In the genomic region with DNA sequence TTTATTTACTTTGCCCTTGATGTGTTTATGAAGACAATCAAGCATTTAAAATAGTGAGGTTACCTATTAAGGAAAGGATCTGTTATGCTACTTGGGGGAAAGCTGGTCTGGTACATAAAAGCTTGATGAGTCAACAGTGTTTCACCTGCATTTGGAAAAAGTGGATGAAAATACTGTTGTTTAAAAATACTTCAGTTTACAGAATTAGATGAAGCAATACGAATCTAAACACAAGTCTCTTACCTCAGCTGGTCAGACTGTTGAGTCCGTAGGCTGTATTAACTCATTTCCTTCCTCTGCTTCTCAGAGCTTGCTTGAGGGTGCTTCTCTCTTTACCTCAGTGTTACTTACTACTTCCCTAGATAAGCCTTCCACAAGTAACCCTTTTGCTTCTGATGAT, we compare ENCODE assay signal across 14 cellular contexts. TPM values are rescaled to one million over a fixed set of nuclear protein-coding genes. Genes with fewer than 3 reads are reported as not detected.
DNase-seq lines count a peak whose midpoint lies in the region; ATAC-seq and TF ChIP-seq lines count a peak whose summit lies in the region.
"Had no signal": no experiment of that assay in that cellular context is flagged by ENCODE, and none has a peak within 500 bp of the region (broad histone marks: within the 10 kb centered on the region; RNA-seq: fewer than 3 reads in every experiment).

No MANE protein-coding gene starts in this region.

- ATAC-seq in WTC11 (no peak), left lung (peak; percentile 87)

- peaks cover 60% of the 10 kb centered on the region for H3K36me3 Mint-ChIP-seq in WTC11

- H3K27me3 ChIP-seq in left lung (no peaks in the 10 kb centered on the region), prostate gland (replicated peaks; ENCODE audit: insufficient read depth) (no peaks in the 10 kb centered on the region)
- H3K27me3 ChIP-seq: SJCRH30 had no signal

- intact Hi-C loops in left lung (cut with DNase I) = no loop called here
- intact Hi-C loops in prostate gland (cut with DNase I) = no loop called here

- no peaks in the 10 kb centered on the region for H3K27me3 Mint-ChIP-seq in WTC11 (ENCODE audit: low read depth)

- no peak for TF ChIP-seq POLR2A in prostate gland (IDR thresholded peaks at IDR 0.05)

- no peak overlapping the region for H3K4me3 Mint-ChIP-seq in WTC11

- no peaks in the 10 kb centered on the region for H3K4me1 Mint-ChIP-seq in WTC11

- 76% methylated on average over 2 of the region's 2 CpGs for WGBS in prostate gland

- H3K9me3 ChIP-seq in left lung (no peaks in the 10 kb centered on the region), prostate gland (no peaks in the 10 kb centered on the region)
- H3K9me3 ChIP-seq: left ventricle myocardium inferior, SJCRH30 had no signal

- H3K27ac Mint-ChIP-seq in WTC11 = 0 out of 2 replicates have a peak overlapping the region, but pooled peaks have one; percentile 9

- POLR2A ChIA-PET in WTC11 (lab: Charles Lee) = interaction anchor here (0.5 kb wide), 1 partner anchor 12 kb away, joined by 4 read pairs; no protein-coding TSS in a partner anchor

- no peaks in the 10 kb centered on the region for H3K9me3 Mint-ChIP-seq in WTC11

- CTCF ChIA-PET in WTC11 (lab: Charles Lee) = no interaction called here

- peak overlapping the region; percentile 54 to 78 for H3K27ac ChIP-seq in left lung
- no peak overlapping the region for H3K27ac ChIP-seq in prostate gland
- H3K27ac ChIP-seq: left ventricle myocardium inferior, SJCRH30 had no signal

- H3K4me3 ChIP-seq in left lung (no peak overlapping the region), prostate gland (no peak overlapping the region)
- H3K4me3 ChIP-seq: left ventricle myocardium inferior, SJCRH30 had no signal

- TF ChIP-seq CTCF in WTC11 (IDR thresholded peaks at IDR 0.05) (no peak), left lung (IDR thresholded peaks at IDR 0.05) (no peak), prostate gland (IDR thresholded peaks at IDR 0.05) (no peak)

- H3K4me1 ChIP-seq in left lung (peaks cover 6 to 31% of the 10 kb centered on the region in 2 donors), prostate gland (replicated peaks) (no peaks in the 10 kb centered on the region)
- H3K4me1 ChIP-seq: SJCRH30 had no signal

- DNase-seq in CD1c-positive myeloid dendritic cell (ENCODE audit: extremely low spot score) = peak; percentile 38
- peak; percentile 67 to 78 for DNase-seq in Kasumi-1 (lab: John Stamatoyannopoulos, UW)
- DNase-seq in WTC11 (ENCODE audit: low spot score) = no peak
- DNase-seq in left lung = no peak
- DNase-seq in prostate gland (ENCODE audit: low spot score) = no peak
- no peak for DNase-seq in central memory CD4-positive, alpha-beta T cell
- no peak for DNase-seq in NCI-H345 (lab: John Stamatoyannopoulos, UW)
- DNase-seq in NCI-H1048 (lab: John Stamatoyannopoulos, UW) = no peak
- DNase-seq: activated CD4-positive, alpha-beta T cell treated with anti-CD3 and anti-CD28 coated beads for 4 hours; C1 segment of cervical spinal cord; KG1; left ventricle myocardium inferior; NCI-H446; SJCRH30 had no signal

- peaks cover 0 to 79% of the 10 kb centered on the region in 2 donors for H3K36me3 ChIP-seq in left lung
- H3K36me3 ChIP-seq in prostate gland = no peaks in the 10 kb centered on the region

TF ChIP-seq in WTC11, 78 proteins besides CTCF, POLR2A, EP300 and RAD21:
- TF ChIP-seq ZSCAN18 (CRISPR knock-in tag; IDR thresholded peaks at IDR 0.05) = no peak
- TF ChIP-seq SMAD4 (CRISPR knock-in tag; IDR thresholded peaks at IDR 0.05) = no peak
- no peak for TF ChIP-seq OVOL2 (CRISPR knock-in tag; IDR thresholded peaks at IDR 0.05; ENCODE audit: borderline replicate concordance)
- no peak for TF ChIP-seq ESRRA (CRISPR knock-in tag; IDR thresholded peaks at IDR 0.05; ENCODE audit: borderline replicate concordance)
- TF ChIP-seq USF2 (CRISPR knock-in tag; IDR thresholded peaks at IDR 0.05) = no peak
- TF ChIP-seq PRRX2 (CRISPR knock-in tag; IDR thresholded peaks at IDR 0.05) = no peak
- no peak for TF ChIP-seq RELA (CRISPR knock-in tag; IDR thresholded peaks at IDR 0.05; ENCODE audit: borderline replicate concordance)
- TF ChIP-seq FOXJ3 (CRISPR knock-in tag; IDR thresholded peaks at IDR 0.05; ENCODE audit: borderline replicate concordance) = no peak
- TF ChIP-seq TP53 (CRISPR knock-in tag; IDR thresholded peaks at IDR 0.05) = no peak
- TF ChIP-seq CDX4 (CRISPR knock-in tag; IDR thresholded peaks at IDR 0.05; ENCODE audit: borderline replicate concordance) = no peak
- TF ChIP-seq ZNF512 (CRISPR knock-in tag; IDR thresholded peaks at IDR 0.05; ENCODE audit: borderline replicate concordance) = no peak
- TF ChIP-seq, protein P1, sequence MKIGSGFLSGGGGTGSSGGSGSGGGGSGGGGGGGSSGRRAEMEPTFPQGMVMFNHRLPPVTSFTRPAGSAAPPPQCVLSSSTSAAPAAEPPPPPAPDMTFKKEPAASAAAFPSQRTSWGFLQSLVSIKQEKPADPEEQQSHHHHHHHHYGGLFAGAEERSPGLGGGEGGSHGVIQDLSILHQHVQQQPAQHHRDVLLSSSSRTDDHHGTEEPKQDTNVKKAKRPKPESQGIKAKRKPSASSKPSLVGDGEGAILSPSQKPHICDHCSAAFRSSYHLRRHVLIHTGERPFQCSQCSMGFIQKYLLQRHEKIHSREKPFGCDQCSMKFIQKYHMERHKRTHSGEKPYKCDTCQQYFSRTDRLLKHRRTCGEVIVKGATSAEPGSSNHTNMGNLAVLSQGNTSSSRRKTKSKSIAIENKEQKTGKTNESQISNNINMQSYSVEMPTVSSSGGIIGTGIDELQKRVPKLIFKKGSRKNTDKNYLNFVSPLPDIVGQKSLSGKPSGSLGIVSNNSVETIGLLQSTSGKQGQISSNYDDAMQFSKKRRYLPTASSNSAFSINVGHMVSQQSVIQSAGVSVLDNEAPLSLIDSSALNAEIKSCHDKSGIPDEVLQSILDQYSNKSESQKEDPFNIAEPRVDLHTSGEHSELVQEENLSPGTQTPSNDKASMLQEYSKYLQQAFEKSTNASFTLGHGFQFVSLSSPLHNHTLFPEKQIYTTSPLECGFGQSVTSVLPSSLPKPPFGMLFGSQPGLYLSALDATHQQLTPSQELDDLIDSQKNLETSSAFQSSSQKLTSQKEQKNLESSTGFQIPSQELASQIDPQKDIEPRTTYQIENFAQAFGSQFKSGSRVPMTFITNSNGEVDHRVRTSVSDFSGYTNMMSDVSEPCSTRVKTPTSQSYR (CRISPR knock-in tag; IDR thresholded peaks at IDR 0.05) = no peak
- no peak for TF ChIP-seq ZNF671 (CRISPR knock-in tag; IDR thresholded peaks at IDR 0.05)
TF ChIP-seq in WTC11: peak in this region for 0.

RNA-seq across cellular contexts. Expression of gene NKX2-4, which starts 36.1 kb away (rescaled TPM):
- total RNA-seq in WTC11 (2021) (0.07 to 0.11 TPM in 2 of 3 replicates, not detected in the other), left lung (not detected), prostate gland (1 to 10 TPM in 1 of 2 donors, not detected in 1; 3.9 TPM)
- total RNA-seq: left ventricle myocardium inferior had no signal

RNA-seq across cellular contexts. Expression of gene XRN2, which starts 58.1 kb away (rescaled TPM):
- total RNA-seq in WTC11 (2021) (100 to 118 TPM (median 101 TPM) in 3 replicates), left lung (10 to 100 TPM; 45.9 to 59.9 TPM), prostate gland (10 to 100 TPM; 49.4 to 51.3 TPM)

Comparison
In these comparisons a context has a peak if more than half of its experiments do, and no peak if none do; other contexts are left out.
1. DNase-seq: peak in CD1c-positive myeloid dendritic cell (single experiment) and Kasumi-1 (2 of 2); none in WTC11 (single experiment), left lung (0 of 2), prostate gland (single experiment), central memory CD4-positive, alpha-beta T cell (single experiment), NCI-H345 (single experiment) and NCI-H1048 (single experiment).
2. H3K27ac ChIP-seq: peak in left lung (2 of 2); none in prostate gland (0 of 2).